ENCODE assay signal across 38 cellular contexts in genomic region chr9:1284727-1285126, GRCh38.
"Had no signal": no experiment of that assay in that cellular context is flagged by ENCODE, and none has a peak within 500 bp of the region (broad histone marks: within the 10 kb centered on the region; RNA-seq: fewer than 3 reads in every experiment).

No MANE protein-coding gene starts in this region.

- H3K27ac ChIP-seq: adrenal gland, ascending aorta, body of pancreas, brain microvascular endothelial cell, breast epithelium, cardiac muscle cell had no signal

- DNase-seq: activated effector memory CD4-positive, alpha-beta T cell treated with anti-CD3 and anti-CD28 coated beads, Interleukin-2, amount 50 U/mL, for 16 hours; activated effector memory CD4-positive, alpha-beta T cell treated with Interleukin-2 at 50 U/mL for 16 hours; activated gamma-delta T cell; activated gamma-delta T cell treated with Interleukin-2 at 50 U/mL for 16 hours; activated naive CD4-positive, alpha-beta T cell; activated naive CD4-positive, alpha-beta T cell treated with anti-CD3 and anti-CD28 coated beads for 36 hours; activated naive CD4-positive, alpha-beta T cell treated with anti-CD3 and anti-CD28 coated beads, Interleukin-2, amount 10 ng/mL, durations not matched to agents 7 days and 5 days; activated naive CD4-positive, alpha-beta T cell treated with anti-CD3 and anti-CD28 coated beads, Interleukin-2, amount 50 U/mL, for 16 hours; activated naive CD4-positive, alpha-beta T cell treated with Interleukin-2 at 50 U/mL for 16 hours; activated naive CD8-positive, alpha-beta T cell treated with anti-CD3 and anti-CD28 coated beads for 36 hours; activated naive CD8-positive, alpha-beta T cell treated with anti-CD3 and anti-CD28 coated beads, Interleukin-2, amount 10 ng/mL, durations not matched to agents 7 days and 5 days; activated naive CD8-positive, alpha-beta T cell treated with anti-CD3 and anti-CD28 coated beads, Interleukin-2, amount 50 U/mL, for 24 hours; activated T-cell treated with anti-CD3 and anti-CD28 coated beads, Interleukin-2, amount 50 U/mL, for 24 hours; activated T-cell treated with anti-CD3 and anti-CD28 coated beads, Interleukin-2, amount 50 U/mL, for 4 hours; activated T-cell treated with anti-CD3 and anti-CD28 coated beads, Interleukin-2, amount 50 U/mL, for 48 hours; activated T-cell treated with anti-CD3 and anti-CD28 coated beads, Interleukin-2, amount 50 U/mL, for 72 hours; adrenal gland; amniotic stem cell; amygdala; anterior cingulate cortex; aorta; body of pancreas; brain microvascular endothelial cell; caudate nucleus; central memory CD4-positive, alpha-beta T cell; cerebellar nuclear complex had no signal

- H3K27me3 ChIP-seq: adrenal gland, ascending aorta, body of pancreas, brain microvascular endothelial cell, breast epithelium, cardiac muscle cell had no signal

- H3K36me3 Mint-ChIP-seq: activated naive CD4-positive, alpha-beta T cell treated with anti-CD3 and anti-CD28 coated beads, Interleukin-2, amount 10 ng/mL, durations not matched to agents 7 days and 5 days; activated naive CD4-positive, alpha-beta T cell treated with anti-CD3 and anti-CD28 coated beads, Interleukin-2, amount 50 U/mL, for 24 hours; activated naive CD8-positive, alpha-beta T cell; activated naive CD8-positive, alpha-beta T cell treated with anti-CD3 and anti-CD28 coated beads for 36 hours; activated naive CD8-positive, alpha-beta T cell treated with anti-CD3 and anti-CD28 coated beads, Interleukin-2, amount 10 ng/mL, durations not matched to agents 7 days and 5 days; brain had no signal

- H3K9me3 Mint-ChIP-seq: activated naive CD4-positive, alpha-beta T cell treated with anti-CD3 and anti-CD28 coated beads for 36 hours; activated naive CD8-positive, alpha-beta T cell treated with anti-CD3 and anti-CD28 coated beads, Interleukin-2, amount 10 ng/mL, durations not matched to agents 7 days and 5 days; activated T-cell treated with anti-CD3 and anti-CD28 coated beads, Interleukin-2, amount 50 U/mL, for 24 hours; activated T-helper 1 cell treated with anti-CD3 and anti-CD28 coated beads, Interleukin-12 subunit alpha, Interleukin-12 subunit beta, Interleukin-2, Interleukin-4 antibody, amounts not matched to agents 30 ng/mL and 10 ng/mL and 1 ng/mL, durations not matched to agents 14 hours and 24 hours and 36 hours; activated T-helper 2 cell treated with anti-CD3 and anti-CD28 coated beads, Interferon-gamma antibody, Interleukin-2, Interleukin-4, amounts not matched to agents 10 μg/mL and 5 μg/mL and 100 μg/mL, durations not matched to agents 14 hours and 24 hours and 36 hours had no signal

- H3K4me1 Mint-ChIP-seq: activated naive CD4-positive, alpha-beta T cell treated with anti-CD3 and anti-CD28 coated beads, Interleukin-2, amount 10 ng/mL, durations not matched to agents 7 days and 5 days; activated naive CD4-positive, alpha-beta T cell treated with anti-CD3 and anti-CD28 coated beads, Interleukin-2, amount 50 U/mL, for 24 hours; activated naive CD8-positive, alpha-beta T cell treated with anti-CD3 and anti-CD28 coated beads for 36 hours; activated naive CD8-positive, alpha-beta T cell treated with anti-CD3 and anti-CD28 coated beads, Interleukin-2, amount 10 ng/mL, durations not matched to agents 7 days and 5 days; activated naive CD8-positive, alpha-beta T cell treated with anti-CD3 and anti-CD28 coated beads, Interleukin-2, amount 50 U/mL, for 24 hours; activated T-helper 17 cell treated with anti-CD3 and anti-CD28 coated beads, Interleukin-2, amount 50 U/mL, for 72 hours; central memory CD8-positive, alpha-beta T cell had no signal

- H3K4me1 ChIP-seq: adrenal gland, ascending aorta, body of pancreas, breast epithelium had no signal

- H3K27ac Mint-ChIP-seq: activated naive CD4-positive, alpha-beta T cell treated with anti-CD3 and anti-CD28 coated beads for 36 hours; activated naive CD4-positive, alpha-beta T cell treated with anti-CD3 and anti-CD28 coated beads, Interleukin-2, amount 10 ng/mL, durations not matched to agents 7 days and 5 days; activated naive CD4-positive, alpha-beta T cell treated with anti-CD3 and anti-CD28 coated beads, Interleukin-2, amount 50 U/mL, for 24 hours; activated naive CD4-positive, alpha-beta T cell treated with anti-CD3 and anti-CD28 coated beads, Interleukin-2, amount 50 U/mL, for 72 hours; activated naive CD8-positive, alpha-beta T cell; activated naive CD8-positive, alpha-beta T cell treated with anti-CD3 and anti-CD28 coated beads for 36 hours; activated naive CD8-positive, alpha-beta T cell treated with anti-CD3 and anti-CD28 coated beads, Interleukin-2, amount 10 ng/mL, durations not matched to agents 7 days and 5 days; activated naive CD8-positive, alpha-beta T cell treated with anti-CD3 and anti-CD28 coated beads, Interleukin-2, amount 50 U/mL, for 24 hours; activated T-cell treated with anti-CD3 and anti-CD28 coated beads, Interleukin-2, amount 50 U/mL, for 24 hours; activated T-cell treated with anti-CD3 and anti-CD28 coated beads, Interleukin-2, amount 50 U/mL, for 72 hours; activated T-helper 1 cell treated with anti-CD3 and anti-CD28 coated beads, Interleukin-12 subunit alpha, Interleukin-12 subunit beta, Interleukin-2, Interleukin-4 antibody, amounts not matched to agents 30 ng/mL and 10 ng/mL and 1 ng/mL, durations not matched to agents 14 hours and 24 hours and 36 hours; activated T-helper 17 cell treated with anti-CD3 and anti-CD28 coated beads, Interleukin-2, amount 50 U/mL, for 72 hours; activated T-helper 2 cell treated with anti-CD3 and anti-CD28 coated beads, Interferon-gamma antibody, Interleukin-2, Interleukin-4, amounts not matched to agents 10 μg/mL and 5 μg/mL and 100 μg/mL, durations not matched to agents 14 hours and 24 hours and 36 hours; brain had no signal

- H3K36me3 ChIP-seq: adrenal gland, ascending aorta, brain microvascular endothelial cell, breast epithelium, cardiac muscle cell had no signal

- FAIRE-seq: astrocyte had no signal

- H3K27me3 Mint-ChIP-seq: activated naive CD4-positive, alpha-beta T cell treated with anti-CD3 and anti-CD28 coated beads, Interleukin-2, amount 10 ng/mL, durations not matched to agents 7 days and 5 days; activated naive CD4-positive, alpha-beta T cell treated with anti-CD3 and anti-CD28 coated beads, Interleukin-2, amount 50 U/mL, for 24 hours; activated naive CD8-positive, alpha-beta T cell; activated naive CD8-positive, alpha-beta T cell treated with anti-CD3 and anti-CD28 coated beads, Interleukin-2, amount 10 ng/mL, durations not matched to agents 7 days and 5 days; activated naive CD8-positive, alpha-beta T cell treated with anti-CD3 and anti-CD28 coated beads, Interleukin-2, amount 50 U/mL, for 24 hours had no signal

- ATAC-seq: activated naive CD4-positive, alpha-beta T cell treated with anti-CD3 and anti-CD28 coated beads, Interleukin-2, amount 50 U/mL, for 72 hours; activated naive CD8-positive, alpha-beta T cell treated with anti-CD3 and anti-CD28 coated beads, Interleukin-2, amount 50 U/mL, for 24 hours; activated T-cell treated with anti-CD3 and anti-CD28 coated beads, Interleukin-2, amount 50 U/mL, for 4 hours; activated T-cell treated with anti-CD3 and anti-CD28 coated beads, Interleukin-2, amount 50 U/mL, for 72 hours; activated T-helper 17 cell treated with anti-CD3 and anti-CD28 coated beads, Interleukin-2, amount 50 U/mL, for 72 hours; body of pancreas had no signal

- H3K4me3 ChIP-seq: adrenal gland, ascending aorta, body of pancreas, breast epithelium, cardiac muscle cell had no signal

- H3K4me3 Mint-ChIP-seq: activated naive CD4-positive, alpha-beta T cell treated with anti-CD3 and anti-CD28 coated beads for 36 hours; activated naive CD4-positive, alpha-beta T cell treated with anti-CD3 and anti-CD28 coated beads, Interleukin-2, amount 10 ng/mL, durations not matched to agents 7 days and 5 days; activated naive CD4-positive, alpha-beta T cell treated with anti-CD3 and anti-CD28 coated beads, Interleukin-2, amount 50 U/mL, for 24 hours; activated naive CD8-positive, alpha-beta T cell; activated naive CD8-positive, alpha-beta T cell treated with anti-CD3 and anti-CD28 coated beads for 36 hours; activated naive CD8-positive, alpha-beta T cell treated with anti-CD3 and anti-CD28 coated beads, Interleukin-2, amount 10 ng/mL, durations not matched to agents 7 days and 5 days; activated naive CD8-positive, alpha-beta T cell treated with anti-CD3 and anti-CD28 coated beads, Interleukin-2, amount 50 U/mL, for 24 hours; activated T-cell treated with anti-CD3 and anti-CD28 coated beads, Interleukin-2, amount 50 U/mL, for 24 hours; activated T-cell treated with anti-CD3 and anti-CD28 coated beads, Interleukin-2, amount 50 U/mL, for 4 hours; activated T-cell treated with anti-CD3 and anti-CD28 coated beads, Interleukin-2, amount 50 U/mL, for 72 hours; activated T-helper 1 cell treated with anti-CD3 and anti-CD28 coated beads, Interleukin-12 subunit alpha, Interleukin-12 subunit beta, Interleukin-2, Interleukin-4 antibody, amounts not matched to agents 30 ng/mL and 10 ng/mL and 1 ng/mL, durations not matched to agents 14 hours and 24 hours and 36 hours; activated T-helper 17 cell treated with anti-CD3 and anti-CD28 coated beads, Interleukin-2, amount 50 U/mL, for 72 hours; brain; central memory CD8-positive, alpha-beta T cell had no signal

- H3K9me3 ChIP-seq: adrenal gland, ascending aorta, body of pancreas, breast epithelium had no signal
